Comparison of ENCODE assay signal across 1 cellular context in genomic region chr7:142776845-142777225, GRCh38.
TF ChIP-seq lines count a peak whose summit lies in the region.

No MANE protein-coding gene starts in this region.

TF ChIP-seq in WTC11, 78 proteins besides CTCF, POLR2A, EP300 and RAD21:
- peak; percentile 54; the same call in 1 of the 2 replicates for TF ChIP-seq HMGA2 (CRISPR knock-in tag; IDR thresholded peaks at IDR 0.05)
